ENCODE assay signal across 1 cellular context in genomic region chr12:6613776-6614512, GRCh38.
A peak's percentile ranks its signal among the peaks of the same experiment; 100 is the strongest.
TF ChIP-seq lines count a peak whose summit lies in the region.

No MANE protein-coding gene starts in this region.

TF ChIP-seq in HepG2, 621 proteins besides CTCF, POLR2A, EP300 and RAD21 (continued from another document and continues in another):
- TF ChIP-seq ZNF770 (CRISPR knock-in tag; IDR thresholded peaks at IDR 0.05) (peak; percentile 78), SNAPC2 (CRISPR knock-in tag; IDR thresholded peaks at IDR 0.05) (no peak), PRDM4 (CRISPR knock-in tag; IDR thresholded peaks at IDR 0.05; ENCODE audit: borderline replicate concordance) (no peak), RERE (CRISPR knock-in tag; IDR thresholded peaks at IDR 0.05; ENCODE audit: low read depth) (no peak), CERS6 (CRISPR knock-in tag; IDR thresholded peaks at IDR 0.05) (no peak), RORA (CRISPR knock-in tag; IDR thresholded peaks at IDR 0.05) (no peak), REXO4 (CRISPR knock-in tag; IDR thresholded peaks at IDR 0.05; ENCODE audit: borderline replicate concordance) (no peak), ZNF543 (CRISPR knock-in tag; IDR thresholded peaks at IDR 0.05) (no peak), FOXC1 (CRISPR knock-in tag; IDR thresholded peaks at IDR 0.05; ENCODE audit: borderline replicate concordance) (no peak), SP2 (CRISPR knock-in tag; IDR thresholded peaks at IDR 0.05) (peak; percentile 45), ZIK1 (CRISPR knock-in tag; IDR thresholded peaks at IDR 0.05; ENCODE audit: borderline replicate concordance, low read depth) (no peak), U2AF1 (optimal IDR thresholded peaks at IDR 0.05; ENCODE audit: low read depth, low read length) (no peak), TOE1 (CRISPR knock-in tag; IDR thresholded peaks at IDR 0.05) (no peak), ZNF503 (CRISPR knock-in tag; IDR thresholded peaks at IDR 0.05) (no peak), SNAPC5 (CRISPR knock-in tag; IDR thresholded peaks at IDR 0.05; ENCODE audit: borderline replicate concordance) (no peak), DZIP1 (CRISPR knock-in tag; IDR thresholded peaks at IDR 0.05) (no peak), HNRNPH1 (optimal IDR thresholded peaks at IDR 0.05; ENCODE audit: low read depth, low read length) (no peak), SP4 (CRISPR knock-in tag; IDR thresholded peaks at IDR 0.05) (no peak; the same call in none of the 2 replicates), ZNF136 (CRISPR knock-in tag; IDR thresholded peaks at IDR 0.05; ENCODE audit: low read depth) (no peak), SALL1 (CRISPR knock-in tag; IDR thresholded peaks at IDR 0.05) (peak; percentile 69), HBP1 (CRISPR knock-in tag; IDR thresholded peaks at IDR 0.05; ENCODE audit: low read depth) (no peak), XBP1 (CRISPR knock-in tag; IDR thresholded peaks at IDR 0.05) (no peak), PAX8 (CRISPR knock-in tag; IDR thresholded peaks at IDR 0.05; ENCODE audit: borderline replicate concordance) (no peak), ZNF652 (CRISPR knock-in tag; IDR thresholded peaks at IDR 0.05; ENCODE audit: borderline replicate concordance, low read depth) (no peak), SOX6 (IDR thresholded peaks at IDR 0.05) (no peak), SOX6 (CRISPR knock-in tag; IDR thresholded peaks at IDR 0.05) (peak; percentile 55), YEATS4 (CRISPR knock-in tag; IDR thresholded peaks at IDR 0.05; ENCODE audit: borderline replicate concordance) (no peak), NBN (conservative IDR thresholded peaks at IDR 0.05) (no peak), ZNF446 (CRISPR knock-in tag; IDR thresholded peaks at IDR 0.05) (no peak), FOXJ3 (CRISPR knock-in tag; IDR thresholded peaks at IDR 0.05; ENCODE audit: borderline replicate concordance) (no peak), GMEB1 (CRISPR knock-in tag; IDR thresholded peaks at IDR 0.05; ENCODE audit: borderline replicate concordance) (no peak), ZMYM4 (CRISPR knock-in tag; IDR thresholded peaks at IDR 0.05) (no peak), ZNF138 (CRISPR knock-in tag; IDR thresholded peaks at IDR 0.05; ENCODE audit: low read depth) (no peak), SYNCRIP (IDR thresholded peaks at IDR 0.05; ENCODE audit: insufficient read depth, low read depth, low read length) (no peak), NFIB (CRISPR knock-in tag; IDR thresholded peaks at IDR 0.05; ENCODE audit: borderline replicate concordance) (no peak), KLF6 (CRISPR knock-in tag; IDR thresholded peaks at IDR 0.05) (no peak)
